In genomic region chr13:25375727-25376358, GRCh38 we compare ENCODE assay signal across 8 cellular contexts. TPM values are rescaled to one million over a fixed set of nuclear protein-coding genes. Genes with fewer than 3 reads are reported as not detected.
DNase-seq lines count a peak whose midpoint lies in the region; ATAC-seq and TF ChIP-seq lines count a peak whose summit lies in the region.

No MANE protein-coding gene starts in this region.

- H3K36me3 ChIP-seq in right atrium auricular region = no peaks in the 10 kb centered on the region

- H3K4me3 ChIP-seq in right atrium auricular region (no peak overlapping the region), dorsolateral prefrontal cortex (no peak overlapping the region), right cardiac atrium (ENCODE audit: low read length) (no peak overlapping the region)

- peaks cover 0 to 13% of the 10 kb centered on the region in 2 donors for H3K27me3 ChIP-seq in right atrium auricular region
- peaks cover 0 to 13% (median 0%) of the 10 kb centered on the region in 45 donors for H3K27me3 ChIP-seq in dorsolateral prefrontal cortex
- H3K27me3 ChIP-seq in right cardiac atrium (ENCODE audit: control insufficient read depth, insufficient read depth) = no peaks in the 10 kb centered on the region

- H3K27ac ChIP-seq in right atrium auricular region = no peak overlapping the region
- no peak overlapping the region for H3K27ac ChIP-seq in dorsolateral prefrontal cortex
- H3K27ac ChIP-seq in right cardiac atrium (ENCODE audit: low read length) = no peak overlapping the region

- peaks cover 46 to 63% (median 59%) of the 10 kb centered on the region in 3 donors for H3K27me3 Mint-ChIP-seq in naive B cell

- ATAC-seq in left ventricle myocardium superior (no peak), naive B cell (ENCODE audit: low read depth in 2 of 2) (no peak), GM21390 (IDR thresholded peaks at IDR 0.05; ENCODE audit: unreplicated experiment) (no peak), right cardiac atrium (no peak)

- 37% methylated on average over 9 of the region's 9 CpGs for WGBS in right cardiac atrium

- H3K9me3 ChIP-seq in right atrium auricular region = no peaks in the 10 kb centered on the region
- H3K9me3 ChIP-seq in right cardiac atrium (ENCODE audit: control insufficient read depth, low read length) = no peaks in the 10 kb centered on the region

- H3K27ac Mint-ChIP-seq in naive B cell = no peak overlapping the region

- intact Hi-C loops in left ventricle myocardium superior (cut with micrococcal nuclease) (no loop called here), dorsolateral prefrontal cortex (cut with DNase I) (loop anchor here (2.0 to 10.0 kb wide), 6 partner anchors 74 to 369 kb away; partner anchors contain the start of gene NUP58 (in 1 of the 2)), right cardiac atrium (cut with DNase I) (no loop called here)

- H3K9me3 Mint-ChIP-seq in naive B cell = peaks cover 0 to 3% (median 0%) of the 10 kb centered on the region in 7 donors

- H3K4me1 ChIP-seq in right atrium auricular region (peaks cover 0 to 8% of the 10 kb centered on the region in 2 donors), right cardiac atrium (ENCODE audit: control insufficient read depth, insufficient read depth, low read length) (no peaks in the 10 kb centered on the region)

- TF ChIP-seq CTCF in right atrium auricular region (IDR thresholded peaks at IDR 0.05) = peak; percentile 42 to 70
- peak; percentile 48 to 77 (median 68) for TF ChIP-seq CTCF in dorsolateral prefrontal cortex (IDR thresholded peaks at IDR 0.05 in 54 of 56, conservative IDR thresholded peaks at IDR 0.05 in 2 of 56; ENCODE audit: low read depth in 1 of 56, partially characterized antibody in 56 of 56)

- peaks cover 4 to 8% (median 4%) of the 10 kb centered on the region in 3 donors for H3K4me1 Mint-ChIP-seq in naive B cell

- DNase-seq in right atrium auricular region (ENCODE audit: low spot score) = no peak
- DNase-seq in left ventricle myocardium superior = no peak
- DNase-seq in Kasumi-1 (lab: John Stamatoyannopoulos, UW) = peak; percentile 7 to 51
- DNase-seq in SK-N-DZ (ENCODE audit: low spot score) = peak; percentile 55
- DNase-seq in dorsolateral prefrontal cortex = peak in 1 of 10 donors; percentile 37
- peak; percentile 43 for DNase-seq in naive B cell
- no peak for DNase-seq in right cardiac atrium

- no peaks in the 10 kb centered on the region for H3K36me3 Mint-ChIP-seq in naive B cell

- no peak overlapping the region for H3K4me3 Mint-ChIP-seq in naive B cell

RNA-seq across cellular contexts. Expression of gene ATP8A2, which starts 4.1 kb away (rescaled TPM):
- total RNA-seq in right atrium auricular region (under 1 TPM; 0.08 to 0.19 TPM), left ventricle myocardium superior (0.15 TPM), dorsolateral prefrontal cortex (10 to 100 TPM; 20.5 to 98.1 (median 71.3) TPM), right cardiac atrium (under 1 TPM; 0.14 to 0.65 (median 0.30) TPM)
- 0.19 and 0.71 TPM in 2 replicates for polyA plus RNA-seq in SK-N-DZ (2014; cell fraction: cytosol; rRNA removed)
- polyA plus RNA-seq in SK-N-DZ (2014; cell fraction: nucleus; rRNA removed) = 0.06 and 0.38 TPM in 2 replicates
- polyA plus RNA-seq in naive B cell (ENCODE audit: low read depth in 6 of 6) (under 1 TPM in 1 of 6 donors, not detected in 5; 0.03 TPM), right cardiac atrium (0.09 TPM)

Comparison
In these comparisons a context has a peak if more than half of its experiments do, and no peak if none do; other contexts are left out.
1. DNase-seq: peak in Kasumi-1 (2 of 2), SK-N-DZ (single experiment) and naive B cell (single experiment); none in right atrium auricular region (single experiment), left ventricle myocardium superior (single experiment) and right cardiac atrium (0 of 3).
2. RNA of gene ATP8A2, which starts 4.1 kb away (total RNA-seq): 20.5 to 98.1 TPM in dorsolateral prefrontal cortex; 0.14 to 0.65 TPM in right cardiac atrium, 0.08 to 0.19 TPM in right atrium auricular region and 0.15 TPM in left ventricle myocardium superior (single experiment); every median in the first group is over 10 times any median in the second.
3. intact Hi-C loops: an anchor here in dorsolateral prefrontal cortex (2.0 to 10.0 kb wide); none called in left ventricle myocardium superior and right cardiac atrium.